ENCODE assay signal across 3 cellular contexts in the genomic region with DNA sequence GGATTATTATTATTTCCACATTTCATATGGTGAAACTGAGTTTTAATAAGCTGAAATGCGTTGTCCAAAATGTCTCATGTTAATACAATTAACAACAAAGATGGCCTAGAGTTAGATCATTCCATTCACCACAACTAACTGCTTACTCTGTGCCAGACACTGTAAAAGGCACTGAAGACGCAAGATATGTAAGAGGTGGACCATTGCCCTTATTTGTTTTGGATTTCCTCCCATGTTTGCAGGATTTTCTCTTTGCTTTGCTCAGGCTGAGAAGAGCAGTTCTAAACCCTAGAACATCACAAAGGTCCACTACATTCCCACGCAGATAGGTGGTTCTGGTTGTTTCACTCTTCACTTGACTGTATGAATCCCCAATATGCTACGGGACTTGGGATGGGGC.
A peak's percentile ranks its signal among the peaks of the same experiment; 100 is the strongest.
TF ChIP-seq lines count a peak whose summit lies in the region.

No MANE protein-coding gene starts in this region.

TF ChIP-seq in GM23338, 12 proteins besides CTCF, POLR2A, EP300 and RAD21 (continues in another document):
- TF ChIP-seq NANOG (IDR thresholded peaks at IDR 0.05; ENCODE audit: borderline replicate concordance) (no peak), JUNB (IDR thresholded peaks at IDR 0.05; ENCODE audit: unreplicated experiment) (no peak), ZNF114 (CRISPR knock-in tag; IDR thresholded peaks at IDR 0.05) (no peak), EZH2phosphoT487 (IDR thresholded peaks at IDR 0.05; ENCODE audit: unreplicated experiment) (no peak), POLR2AphosphoS5 (IDR thresholded peaks at IDR 0.05; ENCODE audit: low read depth) (no peak), STAT1 (IDR thresholded peaks at IDR 0.05; ENCODE audit: unreplicated experiment) (no peak)
- TF ChIP-seq, protein P1, sequence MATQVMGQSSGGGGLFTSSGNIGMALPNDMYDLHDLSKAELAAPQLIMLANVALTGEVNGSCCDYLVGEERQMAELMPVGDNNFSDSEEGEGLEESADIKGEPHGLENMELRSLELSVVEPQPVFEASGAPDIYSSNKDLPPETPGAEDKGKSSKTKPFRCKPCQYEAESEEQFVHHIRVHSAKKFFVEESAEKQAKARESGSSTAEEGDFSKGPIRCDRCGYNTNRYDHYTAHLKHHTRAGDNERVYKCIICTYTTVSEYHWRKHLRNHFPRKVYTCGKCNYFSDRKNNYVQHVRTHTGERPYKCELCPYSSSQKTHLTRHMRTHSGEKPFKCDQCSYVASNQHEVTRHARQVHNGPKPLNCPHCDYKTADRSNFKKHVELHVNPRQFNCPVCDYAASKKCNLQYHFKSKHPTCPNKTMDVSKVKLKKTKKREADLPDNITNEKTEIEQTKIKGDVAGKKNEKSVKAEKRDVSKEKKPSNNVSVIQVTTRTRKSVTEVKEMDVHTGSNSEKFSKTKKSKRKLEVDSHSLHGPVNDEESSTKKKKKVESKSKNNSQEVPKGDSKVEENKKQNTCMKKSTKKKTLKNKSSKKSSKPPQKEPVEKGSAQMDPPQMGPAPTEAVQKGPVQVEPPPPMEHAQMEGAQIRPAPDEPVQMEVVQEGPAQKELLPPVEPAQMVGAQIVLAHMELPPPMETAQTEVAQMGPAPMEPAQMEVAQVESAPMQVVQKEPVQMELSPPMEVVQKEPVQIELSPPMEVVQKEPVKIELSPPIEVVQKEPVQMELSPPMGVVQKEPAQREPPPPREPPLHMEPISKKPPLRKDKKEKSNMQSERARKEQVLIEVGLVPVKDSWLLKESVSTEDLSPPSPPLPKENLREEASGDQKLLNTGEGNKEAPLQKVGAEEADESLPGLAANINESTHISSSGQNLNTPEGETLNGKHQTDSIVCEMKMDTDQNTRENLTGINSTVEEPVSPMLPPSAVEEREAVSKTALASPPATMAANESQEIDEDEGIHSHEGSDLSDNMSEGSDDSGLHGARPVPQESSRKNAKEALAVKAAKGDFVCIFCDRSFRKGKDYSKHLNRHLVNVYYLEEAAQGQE (IDR thresholded peaks at IDR 0.05; ENCODE audit: unreplicated experiment), result no peak

TF ChIP-seq in H1, 55 proteins besides CTCF, POLR2A, EP300 and RAD21:
- no peak for TF ChIP-seq TBP (IDR thresholded peaks at IDR 0.05; ENCODE audit: low read depth, low read length)
- TF ChIP-seq POU5F1 (IDR thresholded peaks at IDR 0.05; ENCODE audit: low read depth, low read length), result no peak

TF ChIP-seq in liver, 16 proteins besides CTCF, POLR2A, EP300 and RAD21:
- TF ChIP-seq, protein P2, sequence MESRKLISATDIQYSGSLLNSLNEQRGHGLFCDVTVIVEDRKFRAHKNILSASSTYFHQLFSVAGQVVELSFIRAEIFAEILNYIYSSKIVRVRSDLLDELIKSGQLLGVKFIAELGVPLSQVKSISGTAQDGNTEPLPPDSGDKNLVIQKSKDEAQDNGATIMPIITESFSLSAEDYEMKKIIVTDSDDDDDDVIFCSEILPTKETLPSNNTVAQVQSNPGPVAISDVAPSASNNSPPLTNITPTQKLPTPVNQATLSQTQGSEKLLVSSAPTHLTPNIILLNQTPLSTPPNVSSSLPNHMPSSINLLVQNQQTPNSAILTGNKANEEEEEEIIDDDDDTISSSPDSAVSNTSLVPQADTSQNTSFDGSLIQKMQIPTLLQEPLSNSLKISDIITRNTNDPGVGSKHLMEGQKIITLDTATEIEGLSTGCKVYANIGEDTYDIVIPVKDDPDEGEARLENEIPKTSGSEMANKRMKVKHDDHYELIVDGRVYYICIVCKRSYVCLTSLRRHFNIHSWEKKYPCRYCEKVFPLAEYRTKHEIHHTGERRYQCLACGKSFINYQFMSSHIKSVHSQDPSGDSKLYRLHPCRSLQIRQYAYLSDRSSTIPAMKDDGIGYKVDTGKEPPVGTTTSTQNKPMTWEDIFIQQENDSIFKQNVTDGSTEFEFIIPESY (IDR thresholded peaks at IDR 0.05), result no peak
- TF ChIP-seq JUND (IDR thresholded peaks at IDR 0.05) (no peak), FOXA2 (IDR thresholded peaks at IDR 0.05) (peak; percentile 61), NR2F2 (IDR thresholded peaks at IDR 0.05) (no peak), EGR1 (IDR thresholded peaks at IDR 0.05; ENCODE audit: low read depth in 2 of 2) (no peak), HNF4A (conservative IDR thresholded peaks at IDR 0.05) (peak; percentile 35 to 64), GABPA (IDR thresholded peaks at IDR 0.05 in 1 of 2, conservative IDR thresholded peaks at IDR 0.05 in 1 of 2) (no peak), RXRA (IDR thresholded peaks at IDR 0.05) (peak in 1 of 2 donors; percentile 20), TAF1 (conservative IDR thresholded peaks at IDR 0.05) (no peak), SP1 (IDR thresholded peaks at IDR 0.05) (no peak)
- TF ChIP-seq, protein P1 (IDR thresholded peaks at IDR 0.05), result peak; percentile 12
